In genomic region chr6:82348130-82348529, GRCh38 we compare ENCODE assay signal across 24 cellular contexts. TPM values are rescaled to one million over a fixed set of nuclear protein-coding genes. Genes with fewer than 3 reads are reported as not detected.
DNase-seq lines count a peak whose midpoint lies in the region; ATAC-seq, FAIRE-seq and TF ChIP-seq lines count a peak whose summit lies in the region.
"Had no signal": no experiment of that assay in that cellular context is flagged by ENCODE, and none has a peak within 500 bp of the region (broad histone marks: within the 10 kb centered on the region; RNA-seq: fewer than 3 reads in every experiment).

No MANE protein-coding gene starts in this region.

- no peak overlapping the region for H2AK9ac ChIP-seq in IMR-90 (replicated peaks; ENCODE audit: low read depth, low read length, poor library complexity)

- H3K9me3 ChIP-seq in IMR-90 (ENCODE audit: control insufficient read depth, insufficient read depth, low read length) = no peaks in the 10 kb centered on the region
- H3K9me3 ChIP-seq: colonic mucosa, gastrocnemius medialis, Peyer's patch, psoas muscle had no signal

- CTCF ChIA-PET in IMR-90 (lab: Yijun Ruan, JAX) = no interaction called here

- in situ Hi-C loops in IMR-90 (cut with MboI; ENCODE audit: low sequenced_read_pairs) = no loop called here
- in situ Hi-C loops in SK-MEL-5 (cut with HindIII; ENCODE audit: low pct_unique_long_range_greater_than_20kb, low sequenced_read_pairs) = no loop called here

- intact Hi-C loops in IMR-90 (cut with micrococcal nuclease) = no loop called here

- no peaks in the 10 kb centered on the region for H3K9me1 ChIP-seq in IMR-90 (ENCODE audit: insufficient read depth, low read length)

- H2BK120ac ChIP-seq in IMR-90 (ENCODE audit: low read depth, low read length) = no peak overlapping the region

- no TSS peak for BruUV-seq in IMR-90 (replicated peaks; lab: Mats Ljungman, UMichigan)

- H3K27me3 ChIP-seq in IMR-90 (ENCODE audit: control insufficient read depth, insufficient read depth, low read length) (no peaks in the 10 kb centered on the region), foreskin keratinocyte (no peaks in the 10 kb centered on the region)
- H3K27me3 ChIP-seq: colonic mucosa, gastrocnemius medialis, Peyer's patch had no signal

- TF ChIP-seq RAD21 in IMR-90 (IDR thresholded peaks at IDR 0.05; ENCODE audit: low read length) = no peak

- FAIRE-seq in D721Med (lab: Jason Lieb, UNC) = peak; percentile 93
- FAIRE-seq: GM12878 had no signal

- no peaks in the 10 kb centered on the region for H4K20me1 ChIP-seq in IMR-90 (ENCODE audit: insufficient read depth, low read length)

- ATAC-seq in IMR-90 (ENCODE audit: low read depth) = no peak
- peak; percentile 34 for ATAC-seq in foreskin keratinocyte
- ATAC-seq in GM18498 (IDR thresholded peaks at IDR 0.05; ENCODE audit: unreplicated experiment) = no peak
- ATAC-seq in GM18505 (IDR thresholded peaks at IDR 0.05; ENCODE audit: unreplicated experiment) = no peak
- ATAC-seq: gastrocnemius medialis, GM12878, left lobe of liver, psoas muscle had no signal

- H3K36me3 ChIP-seq in IMR-90 (ENCODE audit: control insufficient read depth, insufficient read depth, low read length) = no peaks in the 10 kb centered on the region
- H3K36me3 ChIP-seq: colonic mucosa, gastrocnemius medialis, Peyer's patch had no signal

- H3K18ac ChIP-seq in IMR-90 (ENCODE audit: low read depth, low read length) = no peak overlapping the region

- H3K4ac ChIP-seq in IMR-90 (ENCODE audit: low read depth, low read length) = no peak overlapping the region

- no peak overlapping the region for H4K5ac ChIP-seq in IMR-90 (ENCODE audit: low read depth, low read length)

- no CpG with 5 or more reads among the region's 6 CpGs for WGBS in IMR-90 (ENCODE audit: extremely low coverage in 2 of 2, insufficient read length in 1 of 2), 2 experiments

- peak overlapping the region; percentile 23 for H2AFZ ChIP-seq in IMR-90 (replicated peaks; ENCODE audit: low read length, poor library complexity)

- POLR2A ChIA-PET in IMR-90 (lab: Charles Lee; ENCODE audit: unreplicated experiment) = no interaction called here

- H3K4me2 ChIP-seq in IMR-90 (ENCODE audit: low read depth, low read length) = no peak overlapping the region
- H3K4me2 ChIP-seq: smooth muscle cell had no signal

- H2BK20ac ChIP-seq in IMR-90 (ENCODE audit: low read depth, low read length) = no peak overlapping the region

- H3K27ac ChIP-seq in IMR-90 (ENCODE audit: insufficient read depth, low read length) (no peak overlapping the region), foreskin keratinocyte (no peak overlapping the region)
- H3K27ac ChIP-seq: colonic mucosa, gastrocnemius medialis, Peyer's patch, psoas muscle, VCaP had no signal

- H3K79me1 ChIP-seq in IMR-90 (ENCODE audit: low read depth in 1 of 2, low read length in 2 of 2) = no peaks in the 10 kb centered on the region

- no peak overlapping the region for H3K14ac ChIP-seq in IMR-90 (replicated peaks; ENCODE audit: low read depth, low read length)

- H3K4me1 ChIP-seq in IMR-90 (ENCODE audit: control insufficient read depth, insufficient read depth, low read length) (no peaks in the 10 kb centered on the region), foreskin keratinocyte (no peaks in the 10 kb centered on the region)
- H3K4me1 ChIP-seq: colonic mucosa, gastrocnemius medialis, Peyer's patch, psoas muscle had no signal

- no peak overlapping the region for H3K9ac ChIP-seq in IMR-90 (ENCODE audit: low read depth, low read length)

- TF ChIP-seq CTCF in D721Med (IDR thresholded peaks at IDR 0.05; ENCODE audit: insufficient read depth, missing control alignments) (peak; percentile 2), IMR-90 (conservative IDR thresholded peaks at IDR 0.05; ENCODE audit: low read depth, low read length) (no peak), foreskin keratinocyte (conservative IDR thresholded peaks at IDR 0.05) (peak; percentile 15)

- H3K56ac ChIP-seq in IMR-90 (ENCODE audit: extremely low read depth, insufficient read depth, low read length) = no peak overlapping the region

- H2AK5ac ChIP-seq in IMR-90 (ENCODE audit: low read depth, low read length) = no peak overlapping the region

- H2BK5ac ChIP-seq in IMR-90 (ENCODE audit: low read depth, low read length, poor library complexity, severe bottlenecking) = no peak overlapping the region

- no peak overlapping the region for H3K4me3 ChIP-seq in IMR-90 (ENCODE audit: insufficient read depth, low read depth, low read length)
- H3K4me3 ChIP-seq: colonic mucosa, gastrocnemius medialis, GM12878, Peyer's patch, psoas muscle, smooth muscle cell had no signal

- H2BK15ac ChIP-seq in IMR-90 (ENCODE audit: low read depth, low read length) = no peak overlapping the region

- no peak overlapping the region for H4K91ac ChIP-seq in IMR-90 (ENCODE audit: insufficient read depth, low read depth, low read length)

- dilution Hi-C loops in IMR-90 (cut with HindIII; ENCODE audit: low sequenced_read_pairs, unreplicated experiment) = no loop called here

- peak; percentile 11 for DNase-seq in D721Med (ENCODE audit: insufficient read length, low spot score)
- no peak for DNase-seq in IMR-90
- DNase-seq in SK-MEL-5 (ENCODE audit: low read depth, low spot score) = peak; percentile 82
- no peak for DNase-seq in foreskin keratinocyte
- DNase-seq in activated effector memory CD4-positive, alpha-beta T cell treated with Interleukin-2 at 50 U/mL for 16 hours = no peak
- no peak for DNase-seq in effector CD8-positive, alpha-beta T cell (lab: John Stamatoyannopoulos, UW)
- DNase-seq: activated CD4-positive, alpha-beta memory T cell treated with anti-CD3 and anti-CD28 coated beads for 36 hours; activated naive CD4-positive, alpha-beta T cell treated with anti-CD3 and anti-CD28 coated beads for 36 hours; colonic mucosa; COR-L47; gastrocnemius medialis; GDM1; NCI-H1048; NCI-H2029 treated with DMSO at 0.1 percent for 48 hours; Peyer's patch; psoas muscle; stimulated activated CD8-positive, alpha-beta memory T cell treated with anti-CD3 and anti-CD28 coated beads, Interleukin-4, amount 100 ng/mL, for 48 hours; substantia nigra had no signal

- H4K8ac ChIP-seq in IMR-90 (ENCODE audit: low read depth in 2 of 2, low read length in 2 of 2) = no peak overlapping the region

- H3K23ac ChIP-seq in IMR-90 (ENCODE audit: low read depth, low read length) = no peak overlapping the region

- no peak for TF ChIP-seq POLR2A in IMR-90 (IDR thresholded peaks at IDR 0.05; ENCODE audit: low read depth, low read length)
- no peak for TF ChIP-seq POLR2A in GM18505 (IDR thresholded peaks at IDR 0.05; ENCODE audit: borderline replicate concordance, extremely low read depth, insufficient read depth, insufficient read length)

TF ChIP-seq in IMR-90, 13 proteins besides CTCF, POLR2A, EP300 and RAD21:
- TF ChIP-seq ELK1 (IDR thresholded peaks at IDR 0.05; ENCODE audit: borderline replicate concordance, low read depth, low read length) (no peak), MXI1 (IDR thresholded peaks at IDR 0.05; ENCODE audit: borderline replicate concordance, low read depth, low read length) (no peak), USF2 (IDR thresholded peaks at IDR 0.05; ENCODE audit: low read depth, low read length) (no peak), NFE2L2 (IDR thresholded peaks at IDR 0.05; ENCODE audit: low read depth, low read length) (no peak), RFX5 (IDR thresholded peaks at IDR 0.05; ENCODE audit: low read depth, low read length) (no peak), RCOR1 (IDR thresholded peaks at IDR 0.05; ENCODE audit: insufficient replicate concordance, low read length) (no peak), SMC3 (IDR thresholded peaks at IDR 0.05; ENCODE audit: low read depth, low read length) (no peak), MAZ (IDR thresholded peaks at IDR 0.05; ENCODE audit: borderline replicate concordance, low read depth, low read length) (no peak), BHLHE40 (IDR thresholded peaks at IDR 0.05; ENCODE audit: low read depth, low read length) (no peak), CEBPB (IDR thresholded peaks at IDR 0.05; ENCODE audit: low read depth, low read length) (no peak), FOS (IDR thresholded peaks at IDR 0.05; ENCODE audit: low read depth, low read length) (no peak)

RNA-seq across cellular contexts. Expression of gene TPBG, which starts 15.5 kb away (rescaled TPM):
- 19.7 and 20.0 TPM in 2 replicates for total RNA-seq in IMR-90 (2012; rRNA removed)
- 71.7 and 75.6 TPM in 2 replicates for polyA plus RNA-seq in IMR-90 (2012; rRNA removed)
- polyA plus RNA-seq in IMR-90 (2012; cell fraction: cytosol; rRNA removed) = 33.6 and 78.1 TPM in 2 replicates
- polyA plus RNA-seq in IMR-90 (2012; cell fraction: nucleus; rRNA removed; ENCODE audit: low replicate concordance) = 167 and 172 TPM in 2 replicates
- total RNA-seq in SK-MEL-5 (2014; rRNA removed; shearing (Covaris generic)) = 5.8 and 7.8 TPM in 2 replicates
- polyA plus RNA-seq in SK-MEL-5 (2015; cell fraction: cytosol; rRNA removed) = 17.6 and 18.3 TPM in 2 replicates
- 28.6 and 30.5 TPM in 2 replicates for polyA plus RNA-seq in SK-MEL-5 (2015; cell fraction: nucleus; rRNA removed)
- total RNA-seq in foreskin keratinocyte = 46.7 and 49.5 TPM in 2 replicates
- 37.5 and 42.0 TPM in 2 replicates for polyA plus RNA-seq in foreskin keratinocyte

Comparison
In these comparisons a context has a peak if more than half of its experiments do, and no peak if none do; other contexts are left out.
1. DNase-seq: peak in D721Med (single experiment) and SK-MEL-5 (single experiment); none in IMR-90 (single experiment), foreskin keratinocyte (0 of 2), activated effector memory CD4-positive, alpha-beta T cell treated with Interleukin-2 at 50 U/mL for 16 hours (single experiment) and effector CD8-positive, alpha-beta T cell (single experiment).